1 cellular context compared by ENCODE assay signal in the genomic region with DNA sequence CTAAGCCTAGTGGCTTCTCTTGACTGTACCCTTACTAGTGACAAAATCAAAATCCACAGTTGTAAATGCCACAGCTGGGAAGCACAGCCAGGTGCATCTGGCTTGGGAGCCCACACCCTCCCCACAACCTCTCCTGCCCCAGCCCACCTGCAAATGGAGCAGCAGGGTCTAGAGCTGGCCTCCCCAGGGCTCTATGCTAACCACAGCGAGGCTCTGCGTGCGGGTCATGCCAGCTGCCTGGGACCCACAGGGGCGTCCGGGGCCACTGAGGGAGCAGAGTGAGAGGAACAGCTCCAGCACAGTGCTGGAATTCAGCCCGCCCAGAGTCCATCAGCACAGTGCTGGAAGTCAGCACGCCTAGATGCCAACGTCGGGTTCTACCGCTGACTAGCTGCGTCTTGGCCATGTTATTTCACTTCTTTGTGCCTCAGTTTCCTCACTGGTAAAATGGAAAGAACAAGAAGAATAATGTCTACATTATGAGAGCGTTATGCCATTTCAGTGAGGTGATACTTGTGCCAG.
TF ChIP-seq lines count a peak whose summit lies in the region.

No MANE protein-coding gene starts in this region.

TF ChIP-seq in HepG2, 621 proteins besides CTCF, POLR2A, EP300 and RAD21 (continued from another document and continues in another):
- TF ChIP-seq, protein P1, sequence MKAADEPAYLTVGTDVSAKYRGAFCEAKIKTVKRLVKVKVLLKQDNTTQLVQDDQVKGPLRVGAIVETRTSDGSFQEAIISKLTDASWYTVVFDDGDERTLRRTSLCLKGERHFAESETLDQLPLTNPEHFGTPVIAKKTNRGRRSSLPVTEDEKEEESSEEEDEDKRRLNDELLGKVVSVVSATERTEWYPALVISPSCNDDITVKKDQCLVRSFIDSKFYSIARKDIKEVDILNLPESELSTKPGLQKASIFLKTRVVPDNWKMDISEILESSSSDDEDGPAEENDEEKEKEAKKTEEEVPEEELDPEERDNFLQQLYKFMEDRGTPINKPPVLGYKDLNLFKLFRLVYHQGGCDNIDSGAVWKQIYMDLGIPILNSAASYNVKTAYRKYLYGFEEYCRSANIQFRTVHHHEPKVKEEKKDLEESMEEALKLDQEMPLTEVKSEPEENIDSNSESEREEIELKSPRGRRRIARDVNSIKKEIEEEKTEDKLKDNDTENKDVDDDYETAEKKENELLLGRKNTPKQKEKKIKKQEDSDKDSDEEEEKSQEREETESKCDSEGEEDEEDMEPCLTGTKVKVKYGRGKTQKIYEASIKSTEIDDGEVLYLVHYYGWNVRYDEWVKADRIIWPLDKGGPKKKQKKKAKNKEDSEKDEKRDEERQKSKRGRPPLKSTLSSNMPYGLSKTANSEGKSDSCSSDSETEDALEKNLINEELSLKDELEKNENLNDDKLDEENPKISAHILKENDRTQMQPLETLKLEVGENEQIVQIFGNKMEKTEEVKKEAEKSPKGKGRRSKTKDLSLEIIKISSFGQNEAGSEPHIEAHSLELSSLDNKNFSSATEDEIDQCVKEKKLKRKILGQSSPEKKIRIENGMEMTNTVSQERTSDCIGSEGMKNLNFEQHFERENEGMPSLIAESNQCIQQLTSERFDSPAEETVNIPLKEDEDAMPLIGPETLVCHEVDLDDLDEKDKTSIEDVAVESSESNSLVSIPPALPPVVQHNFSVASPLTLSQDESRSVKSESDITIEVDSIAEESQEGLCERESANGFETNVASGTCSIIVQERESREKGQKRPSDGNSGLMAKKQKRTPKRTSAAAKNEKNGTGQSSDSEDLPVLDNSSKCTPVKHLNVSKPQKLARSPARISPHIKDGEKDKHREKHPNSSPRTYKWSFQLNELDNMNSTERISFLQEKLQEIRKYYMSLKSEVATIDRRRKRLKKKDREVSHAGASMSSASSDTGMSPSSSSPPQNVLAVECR (CRISPR knock-in tag; IDR thresholded peaks at IDR 0.05; ENCODE audit: borderline replicate concordance) = no peak; the same call in 1 of the 2 replicates
- no peak for TF ChIP-seq EED (CRISPR knock-in tag; IDR thresholded peaks at IDR 0.05)
- TF ChIP-seq TAF1 (CRISPR knock-in tag; IDR thresholded peaks at IDR 0.05) = no peak; the same call in 1 of the 2 replicates
- TF ChIP-seq, protein P2, sequence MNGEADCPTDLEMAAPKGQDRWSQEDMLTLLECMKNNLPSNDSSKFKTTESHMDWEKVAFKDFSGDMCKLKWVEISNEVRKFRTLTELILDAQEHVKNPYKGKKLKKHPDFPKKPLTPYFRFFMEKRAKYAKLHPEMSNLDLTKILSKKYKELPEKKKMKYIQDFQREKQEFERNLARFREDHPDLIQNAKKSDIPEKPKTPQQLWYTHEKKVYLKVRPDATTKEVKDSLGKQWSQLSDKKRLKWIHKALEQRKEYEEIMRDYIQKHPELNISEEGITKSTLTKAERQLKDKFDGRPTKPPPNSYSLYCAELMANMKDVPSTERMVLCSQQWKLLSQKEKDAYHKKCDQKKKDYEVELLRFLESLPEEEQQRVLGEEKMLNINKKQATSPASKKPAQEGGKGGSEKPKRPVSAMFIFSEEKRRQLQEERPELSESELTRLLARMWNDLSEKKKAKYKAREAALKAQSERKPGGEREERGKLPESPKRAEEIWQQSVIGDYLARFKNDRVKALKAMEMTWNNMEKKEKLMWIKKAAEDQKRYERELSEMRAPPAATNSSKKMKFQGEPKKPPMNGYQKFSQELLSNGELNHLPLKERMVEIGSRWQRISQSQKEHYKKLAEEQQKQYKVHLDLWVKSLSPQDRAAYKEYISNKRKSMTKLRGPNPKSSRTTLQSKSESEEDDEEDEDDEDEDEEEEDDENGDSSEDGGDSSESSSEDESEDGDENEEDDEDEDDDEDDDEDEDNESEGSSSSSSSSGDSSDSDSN (CRISPR knock-in tag; IDR thresholded peaks at IDR 0.05) = no peak
- peak; percentile 31; the same call in 1 of the 2 replicates for TF ChIP-seq BRD4 (CRISPR knock-in tag; IDR thresholded peaks at IDR 0.05)
- 0 out of 2 replicates have a peak, but pooled peaks have one; percentile 19 for TF ChIP-seq ZNF572 (CRISPR knock-in tag; IDR thresholded peaks at IDR 0.05)
- TF ChIP-seq NR2F1 (CRISPR knock-in tag; IDR thresholded peaks at IDR 0.05) = no peak
- TF ChIP-seq, protein P3, sequence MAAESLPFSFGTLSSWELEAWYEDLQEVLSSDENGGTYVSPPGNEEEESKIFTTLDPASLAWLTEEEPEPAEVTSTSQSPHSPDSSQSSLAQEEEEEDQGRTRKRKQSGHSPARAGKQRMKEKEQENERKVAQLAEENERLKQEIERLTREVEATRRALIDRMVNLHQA (CRISPR knock-in tag; IDR thresholded peaks at IDR 0.05) = no peak
- no peak for TF ChIP-seq MIER3 (CRISPR knock-in tag; IDR thresholded peaks at IDR 0.05; ENCODE audit: borderline replicate concordance)
- TF ChIP-seq SRSF1 (optimal IDR thresholded peaks at IDR 0.05; ENCODE audit: low read depth, low read length) = no peak
- TF ChIP-seq AHR (CRISPR knock-in tag; IDR thresholded peaks at IDR 0.05) = no peak
- TF ChIP-seq NR2F2 (IDR thresholded peaks at IDR 0.05; ENCODE audit: borderline replicate concordance, low read depth) = no peak
- TF ChIP-seq, protein P4, sequence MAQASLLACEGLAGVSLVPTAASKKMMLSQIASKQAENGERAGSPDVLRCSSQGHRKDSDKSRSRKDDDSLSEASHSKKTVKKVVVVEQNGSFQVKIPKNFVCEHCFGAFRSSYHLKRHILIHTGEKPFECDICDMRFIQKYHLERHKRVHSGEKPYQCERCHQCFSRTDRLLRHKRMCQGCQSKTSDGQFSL (CRISPR knock-in tag; IDR thresholded peaks at IDR 0.05) = no peak
- TF ChIP-seq ZNF512B (CRISPR knock-in tag; IDR thresholded peaks at IDR 0.05; ENCODE audit: borderline replicate concordance) = 0 out of 2 replicates have a peak, but pooled peaks have one; percentile 53
- TF ChIP-seq HMG20A (CRISPR knock-in tag; IDR thresholded peaks at IDR 0.05; ENCODE audit: borderline replicate concordance) = no peak
- no peak for TF ChIP-seq RBM22 (optimal IDR thresholded peaks at IDR 0.05; ENCODE audit: low read length)
- TF ChIP-seq ZNF263 (CRISPR knock-in tag; IDR thresholded peaks at IDR 0.05) = 0 out of 2 replicates have a peak, but pooled peaks have one; percentile 15
- no peak for TF ChIP-seq MAZ (IDR thresholded peaks at IDR 0.05; ENCODE audit: borderline replicate concordance, low read depth, low read length)
- no peak for TF ChIP-seq MAZ (CRISPR knock-in tag; IDR thresholded peaks at IDR 0.05; ENCODE audit: low read depth)
- TF ChIP-seq, protein P5, sequence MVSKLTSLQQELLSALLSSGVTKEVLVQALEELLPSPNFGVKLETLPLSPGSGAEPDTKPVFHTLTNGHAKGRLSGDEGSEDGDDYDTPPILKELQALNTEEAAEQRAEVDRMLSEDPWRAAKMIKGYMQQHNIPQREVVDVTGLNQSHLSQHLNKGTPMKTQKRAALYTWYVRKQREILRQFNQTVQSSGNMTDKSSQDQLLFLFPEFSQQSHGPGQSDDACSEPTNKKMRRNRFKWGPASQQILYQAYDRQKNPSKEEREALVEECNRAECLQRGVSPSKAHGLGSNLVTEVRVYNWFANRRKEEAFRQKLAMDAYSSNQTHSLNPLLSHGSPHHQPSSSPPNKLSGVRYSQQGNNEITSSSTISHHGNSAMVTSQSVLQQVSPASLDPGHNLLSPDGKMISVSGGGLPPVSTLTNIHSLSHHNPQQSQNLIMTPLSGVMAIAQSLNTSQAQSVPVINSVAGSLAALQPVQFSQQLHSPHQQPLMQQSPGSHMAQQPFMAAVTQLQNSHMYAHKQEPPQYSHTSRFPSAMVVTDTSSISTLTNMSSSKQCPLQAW (CRISPR knock-in tag; IDR thresholded peaks at IDR 0.05) = no peak
- TF ChIP-seq ZNF460 (CRISPR knock-in tag; IDR thresholded peaks at IDR 0.05; ENCODE audit: borderline replicate concordance) = no peak
- no peak for TF ChIP-seq HINFP (CRISPR knock-in tag; IDR thresholded peaks at IDR 0.05; ENCODE audit: low read depth)
- 0 out of 2 replicates have a peak, but pooled peaks have one; percentile 6 for TF ChIP-seq ZNF788 (CRISPR knock-in tag; IDR thresholded peaks at IDR 0.05; ENCODE audit: borderline replicate concordance)
- TF ChIP-seq CAMTA2 (CRISPR knock-in tag; IDR thresholded peaks at IDR 0.05; ENCODE audit: borderline replicate concordance) = no peak
- no peak for TF ChIP-seq ZNF34 (CRISPR knock-in tag; IDR thresholded peaks at IDR 0.05; ENCODE audit: borderline replicate concordance)
- TF ChIP-seq ZEB1 (IDR thresholded peaks at IDR 0.05; ENCODE audit: insufficient replicate concordance, low read depth) = no peak
- no peak for TF ChIP-seq ATF7-NPFF (CRISPR knock-in tag; IDR thresholded peaks at IDR 0.05; ENCODE audit: low read depth)
- TF ChIP-seq ZKSCAN1 (IDR thresholded peaks at IDR 0.05; ENCODE audit: low read length) = no peak
- TF ChIP-seq, protein P6, sequence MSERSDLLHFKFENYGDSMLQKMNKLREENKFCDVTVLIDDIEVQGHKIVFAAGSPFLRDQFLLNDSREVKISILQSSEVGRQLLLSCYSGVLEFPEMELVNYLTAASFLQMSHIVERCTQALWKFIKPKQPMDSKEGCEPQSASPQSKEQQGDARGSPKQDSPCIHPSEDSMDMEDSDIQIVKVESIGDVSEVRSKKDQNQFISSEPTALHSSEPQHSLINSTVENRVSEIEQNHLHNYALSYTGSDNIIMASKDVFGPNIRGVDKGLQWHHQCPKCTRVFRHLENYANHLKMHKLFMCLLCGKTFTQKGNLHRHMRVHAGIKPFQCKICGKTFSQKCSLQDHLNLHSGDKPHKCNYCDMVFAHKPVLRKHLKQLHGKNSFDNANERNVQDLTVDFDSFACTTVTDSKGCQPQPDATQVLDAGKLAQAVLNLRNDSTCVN (CRISPR knock-in tag; IDR thresholded peaks at IDR 0.05; ENCODE audit: borderline replicate concordance) = no peak
- no peak for TF ChIP-seq PAX8 (CRISPR knock-in tag; IDR thresholded peaks at IDR 0.05; ENCODE audit: borderline replicate concordance)
- TF ChIP-seq CBX5 (CRISPR knock-in tag; IDR thresholded peaks at IDR 0.05; ENCODE audit: borderline replicate concordance) = no peak
- TF ChIP-seq KLF11 (CRISPR knock-in tag; IDR thresholded peaks at IDR 0.05) = no peak
- TF ChIP-seq RAD51 (IDR thresholded peaks at IDR 0.05; ENCODE audit: borderline replicate concordance) = no peak
- TF ChIP-seq TAF15 (IDR thresholded peaks at IDR 0.05; ENCODE audit: low read depth, low read length, poor library complexity, severe bottlenecking) = no peak
- no peak for TF ChIP-seq POLR2G (IDR thresholded peaks at IDR 0.05; ENCODE audit: low read depth, low read length)
- TF ChIP-seq, protein P7, sequence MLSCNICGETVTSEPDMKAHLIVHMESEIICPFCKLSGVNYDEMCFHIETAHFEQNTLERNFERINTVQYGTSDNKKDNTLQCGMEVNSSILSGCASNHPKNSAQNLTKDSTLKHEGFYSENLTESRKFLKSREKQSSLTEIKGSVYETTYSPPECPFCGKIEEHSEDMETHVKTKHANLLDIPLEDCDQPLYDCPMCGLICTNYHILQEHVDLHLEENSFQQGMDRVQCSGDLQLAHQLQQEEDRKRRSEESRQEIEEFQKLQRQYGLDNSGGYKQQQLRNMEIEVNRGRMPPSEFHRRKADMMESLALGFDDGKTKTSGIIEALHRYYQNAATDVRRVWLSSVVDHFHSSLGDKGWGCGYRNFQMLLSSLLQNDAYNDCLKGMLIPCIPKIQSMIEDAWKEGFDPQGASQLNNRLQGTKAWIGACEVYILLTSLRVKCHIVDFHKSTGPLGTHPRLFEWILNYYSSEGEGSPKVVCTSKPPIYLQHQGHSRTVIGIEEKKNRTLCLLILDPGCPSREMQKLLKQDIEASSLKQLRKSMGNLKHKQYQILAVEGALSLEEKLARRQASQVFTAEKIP (CRISPR knock-in tag; IDR thresholded peaks at IDR 0.05; ENCODE audit: borderline replicate concordance) = no peak
- no peak for TF ChIP-seq BCL3 (CRISPR knock-in tag; IDR thresholded peaks at IDR 0.05)
- TF ChIP-seq HDAC6 (IDR thresholded peaks at IDR 0.05; ENCODE audit: low read depth, low read length) = no peak
- TF ChIP-seq FOXJ3 (CRISPR knock-in tag; IDR thresholded peaks at IDR 0.05; ENCODE audit: borderline replicate concordance) = no peak
